ENCODE assay signal across 1 cellular context in genomic region chr19:32422435-32422834, GRCh38.
TF ChIP-seq lines count a peak whose summit lies in the region.

No MANE protein-coding gene starts in this region.

TF ChIP-seq in endothelial cell of umbilical vein, 7 proteins besides CTCF, POLR2A, EP300 and RAD21 (continued from another document):
- TF ChIP-seq EZH2 (IDR thresholded peaks at IDR 0.05; ENCODE audit: borderline replicate concordance, low read depth, low read length, severe bottlenecking) (no peak), MYC (IDR thresholded peaks at IDR 0.05; ENCODE audit: low read depth, low read length) (no peak), MAX (IDR thresholded peaks at IDR 0.05; ENCODE audit: insufficient read depth, insufficient read length) (no peak), FOS (IDR thresholded peaks at IDR 0.05; ENCODE audit: borderline replicate concordance, insufficient read depth, low read length) (no peak), GATA2 (IDR thresholded peaks at IDR 0.05; ENCODE audit: insufficient read depth, insufficient read length, low read depth, low read length) (no peak), POLR2AphosphoS5 (IDR thresholded peaks at IDR 0.05; ENCODE audit: insufficient read depth, low read depth, low read length) (no peak)
